8 cellular contexts compared by ENCODE assay signal in genomic region chr1:41380979-41381690, GRCh38. TPM values are rescaled to one million over a fixed set of nuclear protein-coding genes. Genes with fewer than 3 reads are reported as not detected.
DNase-seq lines count a peak whose midpoint lies in the region; ATAC-seq and TF ChIP-seq lines count a peak whose summit lies in the region.

No MANE protein-coding gene starts in this region.

- DNase-seq in T-cell (peak in 1 of 34 experiments; percentile 34), fibroblast of lung (ENCODE audit: low read depth in 2 of 2) (no peak), osteocyte (ENCODE audit: extremely low spot score, unreplicated experiment) (no peak), SK-N-DZ (ENCODE audit: low spot score) (no peak), inferior parietal cortex (ENCODE audit: extremely low spot score) (no peak)

- H3K27ac ChIP-seq in ACC112 (ENCODE audit: low read depth, low read length) (no peak overlapping the region), fibroblast of lung (ENCODE audit: insufficient read depth, low read length) (no peak overlapping the region)

- POLR2A ChIA-PET in T-cell (lab: Charles Lee) = no interaction called here

- peaks cover 18% of the 10 kb centered on the region for H3K4me1 ChIP-seq in ACC112 (ENCODE audit: control insufficient read depth, insufficient read depth, low read length, unreplicated experiment)
- no peaks in the 10 kb centered on the region for H3K4me1 ChIP-seq in fibroblast of lung (ENCODE audit: control insufficient read depth, extremely low read depth, insufficient read depth, low read length)

- peak in 2 of 4 experiments; percentile 2 for ATAC-seq in T-cell (replicated peaks in 1 of 4)
- no peak for ATAC-seq in GM21737 (IDR thresholded peaks at IDR 0.05; ENCODE audit: unreplicated experiment)

- H3K36me3 ChIP-seq in ACC112 (ENCODE audit: insufficient read depth, low read length) (no peaks in the 10 kb centered on the region), fibroblast of lung (ENCODE audit: control insufficient read depth, insufficient read depth, low read length) (no peaks in the 10 kb centered on the region)

- H3K9me3 ChIP-seq in fibroblast of lung (ENCODE audit: control insufficient read depth, insufficient read depth, low read depth, low read length) = no peaks in the 10 kb centered on the region

- H2AFZ ChIP-seq in ACC112 (ENCODE audit: low read length, unreplicated experiment) = peak overlapping the region; percentile 70
- no peak overlapping the region for H2AFZ ChIP-seq in fibroblast of lung (ENCODE audit: low read length)

- peaks cover 0 to 12% (median 9%) of the 10 kb centered on the region in 3 donors for H3K4me1 Mint-ChIP-seq in IgD-negative memory B cell
- peaks cover 16 to 18% (median 17%) of the 10 kb centered on the region in 3 donors for H3K4me1 Mint-ChIP-seq in T-cell
- peaks cover 27% of the 10 kb centered on the region for H3K4me1 Mint-ChIP-seq in osteocyte (ENCODE audit: unreplicated experiment)

- H3K9ac ChIP-seq in fibroblast of lung (ENCODE audit: insufficient read depth, low read length) = no peak overlapping the region

- H3K27me3 Mint-ChIP-seq in IgD-negative memory B cell (peaks cover 52% of the 10 kb centered on the region), T-cell (peaks cover 51 to 73% of the 10 kb centered on the region in 2 donors), osteocyte (ENCODE audit: unreplicated experiment) (peaks cover 6% of the 10 kb centered on the region)

- TF ChIP-seq CTCF in fibroblast of lung (conservative IDR thresholded peaks at IDR 0.05 in 1 of 2, IDR thresholded peaks at IDR 0.05 in 1 of 2; ENCODE audit: low read depth in 1 of 2, low read length in 2 of 2) = no peak
- no peak for TF ChIP-seq CTCF in osteocyte (IDR thresholded peaks at IDR 0.05)

- no peaks in the 10 kb centered on the region for H3K79me2 ChIP-seq in ACC112 (ENCODE audit: control insufficient read depth, insufficient read depth, low read length, unreplicated experiment)
- H3K79me2 ChIP-seq in fibroblast of lung (ENCODE audit: control insufficient read depth, insufficient read depth, low read length) = no peaks in the 10 kb centered on the region

- H3K4me3 ChIP-seq in ACC112 (ENCODE audit: low read depth, low read length) (peak overlapping the region; percentile 83), fibroblast of lung (replicated peaks in 1 of 4; ENCODE audit: control extremely low read depth in 1 of 4, insufficient read depth in 1 of 4, low read depth in 3 of 4, low read length in 4 of 4) (peak overlapping the region in 1 of 4 experiments; percentile 48)

- peak overlapping the region; percentile 25 for H3K4me2 ChIP-seq in fibroblast of lung (ENCODE audit: extremely low read depth, insufficient read depth, low read length)

- no peak overlapping the region for H3K27ac Mint-ChIP-seq in IgD-negative memory B cell
- H3K27ac Mint-ChIP-seq in T-cell = no peak overlapping the region
- H3K27ac Mint-ChIP-seq in osteocyte (ENCODE audit: unreplicated experiment) = no peak overlapping the region

- H3K36me3 Mint-ChIP-seq in IgD-negative memory B cell = no peaks in the 10 kb centered on the region
- no peaks in the 10 kb centered on the region for H3K36me3 Mint-ChIP-seq in T-cell
- H3K36me3 Mint-ChIP-seq in osteocyte (ENCODE audit: unreplicated experiment) = no peaks in the 10 kb centered on the region

- CTCF ChIA-PET in T-cell (lab: Charles Lee) = no interaction called here

- H3K9me3 Mint-ChIP-seq in IgD-negative memory B cell = no peaks in the 10 kb centered on the region
- no peaks in the 10 kb centered on the region for H3K9me3 Mint-ChIP-seq in T-cell
- H3K9me3 Mint-ChIP-seq in osteocyte (ENCODE audit: unreplicated experiment) = no peaks in the 10 kb centered on the region

- H4K20me1 ChIP-seq in fibroblast of lung (ENCODE audit: control insufficient read depth, extremely low read depth, insufficient read depth, low read length) = no peaks in the 10 kb centered on the region

- peak overlapping the region; percentile 70 to 90 (median 80) for H3K4me3 Mint-ChIP-seq in IgD-negative memory B cell
- H3K4me3 Mint-ChIP-seq in T-cell = peak overlapping the region; percentile 75 to 85 (median 80)
- peak overlapping the region; percentile 54 for H3K4me3 Mint-ChIP-seq in osteocyte (ENCODE audit: unreplicated experiment)

- peaks cover 24% of the 10 kb centered on the region for H3K27me3 ChIP-seq in ACC112 (ENCODE audit: insufficient read depth, low read length)
- peaks cover 31% of the 10 kb centered on the region for H3K27me3 ChIP-seq in fibroblast of lung (ENCODE audit: control insufficient read depth, insufficient read depth, low read length)

RNA-seq across cellular contexts. Expression of gene FOXO6, which starts 19.9 kb away (rescaled TPM):
- polyA plus RNA-seq in IgD-negative memory B cell (not detected), fibroblast of lung (not detected in 2 replicates)
- total RNA-seq in T-cell (under 1 TPM in 3 of 5 donors, not detected in 2; 0.13 to 0.70 (median 0.63) TPM), fibroblast of lung (under 0.01 TPM in 2 replicates), osteocyte (0.81 and 0.99 TPM in 2 replicates)
- polyA plus RNA-seq in fibroblast of lung (2012) = 0.06 and 0.10 TPM in 2 replicates
- not detected in 2 replicates for polyA minus RNA-seq in fibroblast of lung (ENCODE audit: low replicate concordance)
- polyA plus RNA-seq in SK-N-DZ (2014; cell fraction: cytosol; rRNA removed) = 4.4 and 4.8 TPM in 2 replicates
- polyA plus RNA-seq in SK-N-DZ (2014; cell fraction: nucleus; rRNA removed) = 0.61 and 2.0 TPM in 2 replicates
